Comparison of ENCODE assay signal across 8 cellular contexts in the genomic region with DNA sequence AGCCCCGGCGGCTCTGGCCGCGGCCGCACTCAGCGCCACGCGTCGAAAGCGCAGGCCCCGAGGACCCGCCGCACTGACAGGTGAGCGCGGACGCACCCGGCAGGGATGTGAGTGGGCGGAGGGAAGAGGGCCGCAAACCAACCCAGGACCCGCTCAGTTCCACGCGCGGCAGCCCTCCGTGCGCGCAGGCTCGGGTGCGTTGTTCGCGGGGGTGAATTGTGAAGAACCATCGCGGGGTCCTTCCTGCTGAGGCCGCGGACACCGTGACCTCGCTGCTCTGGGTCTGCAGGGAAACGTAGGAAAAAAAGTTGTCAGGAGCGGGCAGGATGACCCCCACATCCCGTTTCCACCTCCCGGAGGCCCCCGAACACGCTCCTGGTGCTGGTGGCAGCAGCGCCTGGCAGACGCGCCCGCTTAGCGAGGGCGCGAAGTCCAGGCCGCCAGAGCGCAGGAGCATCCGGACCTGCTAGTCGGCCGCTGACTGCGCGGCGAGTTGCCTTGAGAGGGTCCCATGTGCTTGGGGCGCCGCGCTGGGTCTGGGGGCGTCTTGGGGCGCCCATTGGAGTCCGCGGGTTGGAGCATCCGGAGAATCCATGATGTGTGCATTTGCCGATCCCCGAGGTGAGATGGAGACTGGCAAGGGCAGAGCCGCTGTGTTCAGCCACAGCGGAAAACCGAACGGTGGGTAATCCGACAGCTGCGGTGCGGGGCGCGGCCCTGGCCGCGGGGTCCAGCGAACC. TPM values are rescaled to one million over a fixed set of nuclear protein-coding genes. Genes with fewer than 3 reads are reported as not detected.
A peak's percentile ranks its signal among the peaks of the same experiment; 100 is the strongest.
DNase-seq lines count a peak whose midpoint lies in the region; ATAC-seq and TF ChIP-seq lines count a peak whose summit lies in the region.

No MANE protein-coding gene starts in this region.

- no peak overlapping the region for H3K4ac ChIP-seq in mesendoderm (ENCODE audit: low read depth, low read length)

- H3K56ac ChIP-seq in mesendoderm (ENCODE audit: low read length) = peak overlapping the region; percentile 74

- DNase-seq in breast epithelium (ENCODE audit: low spot score in 2 of 2) (no peak), MCF 10A (ENCODE audit: unreplicated experiment) (no peak), chondrocyte (ENCODE audit: low spot score) (no peak), mesendoderm (peak; percentile 52), NCI-H2171 (lab: John Stamatoyannopoulos, UW) (no peak), KBM-7 (no peak)

- intact Hi-C loops in breast epithelium (cut with DNase I; ENCODE audit: low total_unique reads) = no loop called here
- intact Hi-C loops in MCF 10A (cut with micrococcal nuclease) = no loop called here

- H3K9me3 Mint-ChIP-seq in MCF 10A (ENCODE audit: unreplicated experiment) (no peaks in the 10 kb centered on the region), chondrocyte (ENCODE audit: low read depth) (no peaks in the 10 kb centered on the region)

- no peak overlapping the region for H3K4me3 Mint-ChIP-seq in MCF 10A (ENCODE audit: unreplicated experiment)
- H3K4me3 Mint-ChIP-seq in chondrocyte (ENCODE audit: unreplicated experiment) = peak overlapping the region; percentile 86

- H2AK5ac ChIP-seq in mesendoderm (ENCODE audit: low read length) = no peak overlapping the region

- H4K8ac ChIP-seq in mesendoderm (ENCODE audit: low read depth, low read length) = no peak overlapping the region

- H3K4me3 ChIP-seq in breast epithelium (peak overlapping the region; percentile 30 to 71 (median 49)), mesendoderm (ENCODE audit: low read length) (peak overlapping the region; percentile 37), urinary bladder (ENCODE audit: low read depth, low read length) (peak overlapping the region; percentile 15)

- H3K36me3 ChIP-seq in breast epithelium (no peaks in the 10 kb centered on the region), mesendoderm (ENCODE audit: control insufficient read depth, insufficient read depth, low read length) (no peaks in the 10 kb centered on the region), urinary bladder (ENCODE audit: insufficient read depth) (no peaks in the 10 kb centered on the region)

- TF ChIP-seq POLR2A in breast epithelium (IDR thresholded peaks at IDR 0.05) = no peak

- H2BK5ac ChIP-seq in mesendoderm (ENCODE audit: low read length) = no peak overlapping the region

- no peak overlapping the region for H3K23ac ChIP-seq in mesendoderm (ENCODE audit: low read length)

- H3K4me2 ChIP-seq in mesendoderm (ENCODE audit: low read length) = peak overlapping the region; percentile 78

- in situ Hi-C loops in KBM-7 (cut with MboI; ENCODE audit: low pct_unique_long_range_greater_than_20kb, low sequenced_read_pairs) = no loop called here

- H3K9me3 ChIP-seq in breast epithelium = no peaks in the 10 kb centered on the region

- POLR2A ChIA-PET in MCF 10A (lab: Yijun Ruan, JAX) = no interaction called here

- BruUV-seq in MCF 10A (replicated peaks; lab: Mats Ljungman, UMichigan) = no TSS peak

- ATAC-seq in HG03196 (IDR thresholded peaks at IDR 0.05; ENCODE audit: unreplicated experiment) = no peak

- no peaks in the 10 kb centered on the region for H3K79me1 ChIP-seq in mesendoderm (ENCODE audit: low read length)

- H3K27me3 Mint-ChIP-seq in MCF 10A (ENCODE audit: insufficient read depth, unreplicated experiment) (no peaks in the 10 kb centered on the region), chondrocyte (ENCODE audit: low read depth) (no peaks in the 10 kb centered on the region)

- no peak overlapping the region for H3K18ac ChIP-seq in mesendoderm (ENCODE audit: low read length)

- CTCF ChIA-PET in MCF 10A (lab: Yijun Ruan, JAX) = no interaction called here

- H3K9ac ChIP-seq in mesendoderm (ENCODE audit: low read length) = peak overlapping the region; percentile 52

- H3K27me3 ChIP-seq in breast epithelium (peaks cover 3 to 45% of the 10 kb centered on the region in 2 donors), mesendoderm (ENCODE audit: insufficient read depth, low read length, poor library complexity) (peaks cover 15% of the 10 kb centered on the region)

- H3K36me3 Mint-ChIP-seq in MCF 10A (ENCODE audit: insufficient read depth, unreplicated experiment) = no peaks in the 10 kb centered on the region
- peaks cover 2% of the 10 kb centered on the region for H3K36me3 Mint-ChIP-seq in chondrocyte (ENCODE audit: low read depth)

- no peak overlapping the region for H2BK15ac ChIP-seq in mesendoderm (replicated peaks; ENCODE audit: low read depth)

- no peak for TF ChIP-seq CTCF in breast epithelium (IDR thresholded peaks at IDR 0.05)
- TF ChIP-seq CTCF in MCF 10A (IDR thresholded peaks at IDR 0.05; ENCODE audit: unreplicated experiment) = no peak
- TF ChIP-seq CTCF in chondrocyte (IDR thresholded peaks at IDR 0.05) = peak; percentile 5

- H3K4me1 ChIP-seq in breast epithelium (peaks cover 0 to 9% of the 10 kb centered on the region in 2 donors), mesendoderm (ENCODE audit: control insufficient read depth, low read depth, low read length) (peaks cover 2% of the 10 kb centered on the region), urinary bladder (ENCODE audit: insufficient read depth) (peaks cover 1% of the 10 kb centered on the region)

- H3K27ac ChIP-seq in breast epithelium = peak overlapping the region in 1 of 2 donors; percentile 61
- no peak overlapping the region for H3K27ac ChIP-seq in mesendoderm (ENCODE audit: low read depth, low read length)
- H3K27ac ChIP-seq in urinary bladder (ENCODE audit: low read depth) = no peak overlapping the region

- WGBS in mesendoderm (ENCODE audit: extremely low coverage, insufficient coverage, low lambda C conversion rate) = no CpG with 5 or more reads among the region's 79 CpGs
- WGBS in urinary bladder = 1% methylated on average over 79 of the region's 79 CpGs

- no peak overlapping the region for H2BK120ac ChIP-seq in mesendoderm (ENCODE audit: low read depth, low read length)

- no peaks in the 10 kb centered on the region for H3K79me2 ChIP-seq in mesendoderm (ENCODE audit: control insufficient read depth, insufficient read depth, low read length)

- no peak overlapping the region for H3K27ac Mint-ChIP-seq in MCF 10A (ENCODE audit: low read depth, unreplicated experiment)
- H3K27ac Mint-ChIP-seq in chondrocyte (ENCODE audit: unreplicated experiment) = peak overlapping the region; percentile 82

- H3K4me1 Mint-ChIP-seq in MCF 10A (ENCODE audit: insufficient read depth, unreplicated experiment) (no peaks in the 10 kb centered on the region), chondrocyte (ENCODE audit: low read depth) (peaks cover 48% of the 10 kb centered on the region)

- no peak overlapping the region for H4K5ac ChIP-seq in mesendoderm (ENCODE audit: low read length)

RNA-seq across cellular contexts. Expression of gene GREM1, which starts 0.4 kb away (rescaled TPM):
- total RNA-seq in breast epithelium = 10 to 100 TPM in 1 of 3 donors, 1 to 10 TPM in 2; 1.4 to 21.3 (median 2.5) TPM
- not detected in 2 replicates for total RNA-seq in MCF 10A (2022)
- 142 to 227 TPM (median 151 TPM) in 3 replicates for total RNA-seq in chondrocyte
- polyA plus RNA-seq in mesendoderm (2013, experiment 1 of 2) = 9.5 TPM
- polyA plus RNA-seq in mesendoderm (2013, experiment 2 of 2) = 9.4 TPM
- 8.7 TPM for total RNA-seq in urinary bladder
- 1.2 TPM for polyA plus RNA-seq in urinary bladder
